ENCODE assay signal across 24 cellular contexts in genomic region chr10:50918529-50918928, GRCh38. TPM values are rescaled to one million over a fixed set of nuclear protein-coding genes. Genes with fewer than 3 reads are reported as not detected.
DNase-seq lines count a peak whose midpoint lies in the region; ATAC-seq and TF ChIP-seq lines count a peak whose summit lies in the region.
"Had no signal": no experiment of that assay in that cellular context is flagged by ENCODE, and none has a peak within 500 bp of the region (broad histone marks: within the 10 kb centered on the region; RNA-seq: fewer than 3 reads in every experiment).

No MANE protein-coding gene starts in this region.

- peak; percentile 81 for ATAC-seq in Right ventricle myocardium inferior
- peak; percentile 55 to 91 (median 90) for ATAC-seq in heart left ventricle
- peak; percentile 93 for ATAC-seq in left ventricle myocardium superior
- ATAC-seq: A549, GM23338 had no signal

- CTCF ChIA-PET in OCI-LY7 (lab: Charles Lee; ENCODE audit: unreplicated experiment) = no interaction called here

- H3K4me3 ChIP-seq in heart left ventricle = no peak overlapping the region
- H3K4me3 ChIP-seq in OCI-LY7 (ENCODE audit: low read depth, low read length, poor library complexity, severe bottlenecking) = no peak overlapping the region
- H3K4me3 ChIP-seq: A549; BLaER1 treated with 17β-estradiol and CSF1 and Interleukin-3, amounts not matched to agents 10 nM and 100 nM; GM23338; HAP-1 had no signal

- POLR2A ChIA-PET in OCI-LY7 (lab: Charles Lee) = no interaction called here

- H3K4me1 ChIP-seq in heart left ventricle = peaks cover 0 to 10% (median 2%) of the 10 kb centered on the region in 12 donors
- H3K4me1 ChIP-seq in OCI-LY7 (ENCODE audit: insufficient read depth, low read length, poor library complexity, severe bottlenecking) = no peaks in the 10 kb centered on the region
- H3K4me1 ChIP-seq: A549; BE2C; BLaER1 treated with 17β-estradiol and CSF1 and Interleukin-3, amounts not matched to agents 10 nM and 100 nM; HAP-1 had no signal

- H2AFZ ChIP-seq in OCI-LY7 (ENCODE audit: low read length) = no peak overlapping the region
- H2AFZ ChIP-seq: GM23338 had no signal

- no peak for TF ChIP-seq POLR2A in heart left ventricle (IDR thresholded peaks at IDR 0.05)

- no peaks in the 10 kb centered on the region for H3K79me2 ChIP-seq in OCI-LY7 (ENCODE audit: insufficient read depth, low read depth, low read length)

- no peak for DNase-seq in Right ventricle myocardium inferior (ENCODE audit: missing footprints)
- DNase-seq in cardiac septum (ENCODE audit: low spot score) = no peak
- peak; percentile 7 to 62 for DNase-seq in NCI-H524 (lab: John Stamatoyannopoulos, UW)
- DNase-seq in heart left ventricle = no peak
- no peak for DNase-seq in left ventricle myocardium superior
- DNase-seq in OCI-LY7 (ENCODE audit: low spot score) = no peak
- no peak for DNase-seq in HK-2 (ENCODE audit: unreplicated experiment)
- DNase-seq in NCI-H526 treated with DMSO at 0.1 percent for 48 hours (lab: John Stamatoyannopoulos, UW) = no peak
- DNase-seq: 8988T; ACHN; AML-193; BE2C; Calu3; CD4-positive, alpha-beta memory T cell; COR-L47; DMS53; DMS79 treated with DMSO at 0.1 percent for 48 hours; GF-D8; HFFc6 had no signal

- TF ChIP-seq CTCF in heart left ventricle (IDR thresholded peaks at IDR 0.05) (no peak), OCI-LY7 (conservative IDR thresholded peaks at IDR 0.05; ENCODE audit: low read length) (no peak)

- H3K27ac ChIP-seq in heart left ventricle (no peak overlapping the region), OCI-LY7 (ENCODE audit: low read depth, low read length, poor library complexity, severe bottlenecking) (no peak overlapping the region)
- H3K27ac ChIP-seq: A549; BLaER1 treated with 17β-estradiol and CSF1 and Interleukin-3, amounts not matched to agents 10 nM and 100 nM had no signal

- H3K36me3 ChIP-seq in heart left ventricle (no peaks in the 10 kb centered on the region), OCI-LY7 (ENCODE audit: insufficient read depth, low read length) (no peaks in the 10 kb centered on the region)
- H3K36me3 ChIP-seq: BE2C; BLaER1 treated with 17β-estradiol and CSF1 and Interleukin-3, amounts not matched to agents 10 nM and 100 nM; HAP-1 had no signal

- H4K20me1 ChIP-seq in OCI-LY7 (ENCODE audit: insufficient read depth, low read length) = no peaks in the 10 kb centered on the region
- H4K20me1 ChIP-seq: BLaER1 treated with 17β-estradiol and CSF1 and Interleukin-3, amounts not matched to agents 10 nM and 100 nM had no signal

- intact Hi-C loops in Right ventricle myocardium inferior (cut with DNase I) = no loop called here
- intact Hi-C loops in cardiac septum (cut with DNase I) = no loop called here
- intact Hi-C loops in heart left ventricle (cut with DNase I) = no loop called here
- intact Hi-C loops in left ventricle myocardium superior (cut with micrococcal nuclease) = no loop called here
- intact Hi-C loops in OCI-LY7 (cut with micrococcal nuclease; ENCODE audit: unreplicated experiment) = no loop called here

- H3K9me3 ChIP-seq in heart left ventricle (peaks cover 0 to 6% (median 1%) of the 10 kb centered on the region in 12 donors), OCI-LY7 (ENCODE audit: low read length) (no peaks in the 10 kb centered on the region)
- H3K9me3 ChIP-seq: BE2C, HAP-1 had no signal

- BruUV-seq in OCI-LY7 (replicated peaks; lab: Mats Ljungman, UMichigan) = no TSS peak

- H3K9me2 ChIP-seq in OCI-LY7 (ENCODE audit: insufficient read depth, low read length) = no peaks in the 10 kb centered on the region

- no peaks in the 10 kb centered on the region for H3K27me3 ChIP-seq in heart left ventricle
- H3K27me3 ChIP-seq: BE2C; BLaER1 treated with 17β-estradiol and CSF1 and Interleukin-3, amounts not matched to agents 10 nM and 100 nM had no signal

- H3K4me2 ChIP-seq in OCI-LY7 (ENCODE audit: low read length) = no peak overlapping the region
- H3K4me2 ChIP-seq: A549; BLaER1 treated with 17β-estradiol and CSF1 and Interleukin-3, amounts not matched to agents 10 nM and 100 nM; GM23338 had no signal

RNA-seq across cellular contexts. Expression of gene A1CF, which starts 33.1 kb away (rescaled TPM):
- not detected for total RNA-seq in Right ventricle myocardium inferior
- not detected for total RNA-seq in cardiac septum
- under 1 TPM in 1 of 9 donors, not detected in 8; 0.08 TPM for total RNA-seq in heart left ventricle
- under 1 TPM in 1 of 2 donors, not detected in 1; 0.03 TPM for polyA plus RNA-seq in heart left ventricle
- not detected for total RNA-seq in left ventricle myocardium superior
- not detected in 2 replicates for total RNA-seq in OCI-LY7 (2014; rRNA removed; shearing (Covaris generic))
- total RNA-seq in OCI-LY7 (2022) = not detected in 2 replicates
- total RNA-seq: Calu3; CD4-positive, alpha-beta memory T cell; GM23338; HFFc6 had no signal
- polyA plus RNA-seq: CD14-positive monocyte; CD4-positive, alpha-beta memory T cell had no signal

Comparison
In these comparisons a context has a peak if more than half of its experiments do, and no peak if none do; other contexts are left out.
1. DNase-seq: peak in NCI-H524 (2 of 2); none in Right ventricle myocardium inferior (single experiment), cardiac septum (single experiment), heart left ventricle (0 of 5), left ventricle myocardium superior (single experiment), OCI-LY7 (single experiment), HK-2 (single experiment) and NCI-H526 treated with DMSO at 0.1 percent for 48 hours (single experiment).
2. Peak in every context shown above with its lines, with median percentiles within 50 percentile points of each other: ATAC-seq.